In the genomic region with DNA sequence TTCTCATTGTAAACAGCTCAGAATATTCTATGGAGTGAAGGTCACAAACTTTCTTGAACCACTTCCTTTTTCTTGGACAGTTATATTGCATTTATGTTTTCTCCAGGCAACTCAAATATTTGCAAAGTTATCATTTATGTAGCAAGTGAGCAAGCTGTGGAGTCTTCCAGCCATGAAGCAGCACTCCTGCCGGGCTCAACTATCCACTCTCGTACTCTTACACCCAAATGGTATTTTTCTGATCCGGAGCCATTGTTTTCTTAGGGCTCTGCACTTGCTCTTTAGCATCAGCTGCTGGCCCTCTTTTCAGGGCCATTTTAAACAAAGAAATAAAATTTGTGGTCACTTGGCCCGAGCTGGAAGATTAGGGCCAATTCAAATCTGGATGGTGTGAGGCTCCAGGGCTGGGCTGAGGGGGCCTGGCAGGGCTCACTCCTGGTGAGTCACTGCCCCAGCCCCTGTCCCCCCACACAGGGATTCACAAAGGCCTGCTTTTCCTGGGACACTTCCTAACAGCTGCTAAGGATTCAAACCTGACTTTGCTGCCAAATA, we compare ENCODE assay signal across 9 cellular contexts. TPM values are rescaled to one million over a fixed set of nuclear protein-coding genes. Genes with fewer than 3 reads are reported as not detected.
A peak's percentile ranks its signal among the peaks of the same experiment; 100 is the strongest.
DNase-seq lines count a peak whose midpoint lies in the region; ATAC-seq, FAIRE-seq and TF ChIP-seq lines count a peak whose summit lies in the region.
"Had no signal": no experiment of that assay in that cellular context is flagged by ENCODE, and none has a peak within 500 bp of the region (broad histone marks: within the 10 kb centered on the region; RNA-seq: fewer than 3 reads in every experiment).

No MANE protein-coding gene starts in this region.

- FAIRE-seq in endothelial cell of umbilical vein (lab: Jason Lieb, UNC), result peak; percentile 77

- dilution Hi-C loops in endothelial cell of umbilical vein (cut with MboI; ENCODE audit: extremely low pct_ligation_motif_present, low sequenced_read_pairs), result no loop called here

- BruUV-seq in endothelial cell of umbilical vein (replicated peaks; lab: Mats Ljungman, UMichigan), result no TSS peak

- peaks cover 14 to 88% (median 60%) of the 10 kb centered on the region in 4 donors for H3K4me1 Mint-ChIP-seq in CD4-positive, CD25-positive, alpha-beta regulatory T cell
- H3K4me1 Mint-ChIP-seq in nephron, result peaks cover 62% of the 10 kb centered on the region

- no peaks in the 10 kb centered on the region for H3K27me3 Mint-ChIP-seq in CD4-positive, CD25-positive, alpha-beta regulatory T cell
- peaks cover 17% of the 10 kb centered on the region for H3K27me3 Mint-ChIP-seq in nephron (ENCODE audit: low read depth)

- TF ChIP-seq POLR2A in NB4 (IDR thresholded peaks at IDR 0.05; ENCODE audit: extremely low read depth, insufficient read length) (no peak), endothelial cell of umbilical vein (IDR thresholded peaks at IDR 0.05; ENCODE audit: low read depth, low read length) (no peak)

- ATAC-seq in CD4-positive, CD25-positive, alpha-beta regulatory T cell (ENCODE audit: low read depth in 2 of 2), result no peak
- no peak for ATAC-seq in HG02981 (IDR thresholded peaks at IDR 0.05; ENCODE audit: unreplicated experiment)

- H3K4me3 Mint-ChIP-seq in CD4-positive, CD25-positive, alpha-beta regulatory T cell, result peak overlapping the region in 3 of 4 donors; percentile 13 to 68 (median 31)
- H3K4me3 Mint-ChIP-seq in nephron, result peak overlapping the region in 1 of 3 experiments; percentile 15

- no peaks in the 10 kb centered on the region for H4K20me1 ChIP-seq in endothelial cell of umbilical vein (replicated peaks; ENCODE audit: control insufficient read depth, extremely low read depth, insufficient read depth, low read length)

- no peak overlapping the region for H3K4me3 ChIP-seq in CD4-positive, CD25-positive, alpha-beta regulatory T cell (ENCODE audit: low read depth, low read length)
- H3K4me3 ChIP-seq in NB4 (ENCODE audit: low read depth, low read length) (no peak overlapping the region), endothelial cell of umbilical vein (replicated peaks in 1 of 3; ENCODE audit: insufficient read depth in 1 of 3, low read depth in 1 of 3, low read length in 3 of 3) (no peak overlapping the region)

- no peak for TF ChIP-seq CTCF in NB4 (IDR thresholded peaks at IDR 0.05; ENCODE audit: low read depth, low read length)
- no peak for TF ChIP-seq CTCF in endothelial cell of umbilical vein (IDR thresholded peaks at IDR 0.05; ENCODE audit: extremely low read depth in 1 of 2, insufficient read depth in 1 of 2, low read depth in 1 of 2, low read length in 2 of 2)
- TF ChIP-seq CTCF in nephron (IDR thresholded peaks at IDR 0.05; ENCODE audit: unreplicated experiment in 3 of 3), result no peak

- H3K9me3 ChIP-seq in CD4-positive, CD25-positive, alpha-beta regulatory T cell (ENCODE audit: control insufficient read depth in 2 of 2, low read length in 2 of 2), result no peaks in the 10 kb centered on the region
- H3K9me3 ChIP-seq in endothelial cell of umbilical vein (replicated peaks; ENCODE audit: control insufficient read depth, insufficient read depth, low read length), result no peaks in the 10 kb centered on the region

- H3K4me2 ChIP-seq in endothelial cell of umbilical vein (ENCODE audit: insufficient read depth, low read length), result no peak overlapping the region

- H3K27ac ChIP-seq in CD4-positive, CD25-positive, alpha-beta regulatory T cell (ENCODE audit: insufficient read depth, low read length, poor library complexity, severe bottlenecking), result peak overlapping the region; percentile 75
- peak overlapping the region; percentile 57 for H3K27ac ChIP-seq in endothelial cell of umbilical vein (ENCODE audit: insufficient read depth, low read depth, low read length)
- H3K27ac ChIP-seq: RWPE1 had no signal

- no peaks in the 10 kb centered on the region for H3K27me3 ChIP-seq in CD4-positive, CD25-positive, alpha-beta regulatory T cell (ENCODE audit: control insufficient read depth, insufficient read depth, low read length)
- no peaks in the 10 kb centered on the region for H3K27me3 ChIP-seq in endothelial cell of umbilical vein (ENCODE audit: control insufficient read depth in 2 of 2, insufficient read depth in 2 of 2, low read length in 2 of 2)

- H3K4me1 ChIP-seq in CD4-positive, CD25-positive, alpha-beta regulatory T cell (ENCODE audit: control insufficient read depth, insufficient read depth, low read length, poor library complexity, severe bottlenecking), result peaks cover 45% of the 10 kb centered on the region
- H3K4me1 ChIP-seq in endothelial cell of umbilical vein (ENCODE audit: control insufficient read depth, extremely low read depth, insufficient read depth, low read length), result peaks cover 36% of the 10 kb centered on the region

- H3K27ac Mint-ChIP-seq in CD4-positive, CD25-positive, alpha-beta regulatory T cell, result peak overlapping the region; percentile 89 to 97 (median 94)
- peak overlapping the region; percentile 77 to 90 (median 87) for H3K27ac Mint-ChIP-seq in nephron

- no peak overlapping the region for H3K9ac ChIP-seq in endothelial cell of umbilical vein (replicated peaks; ENCODE audit: extremely low read depth, insufficient read depth, low read length)

- intact Hi-C loops in endothelial cell of umbilical vein (cut with micrococcal nuclease), result no loop called here

- no peak for DNase-seq in CD4-positive, CD25-positive, alpha-beta regulatory T cell
- peak; percentile 33 for DNase-seq in NB4 (ENCODE audit: low read depth)
- DNase-seq in endothelial cell of umbilical vein (ENCODE audit: low read depth, low spot score), result peak; percentile 28
- DNase-seq in NCI-H1092 (lab: John Stamatoyannopoulos, UW), result no peak
- DNase-seq in cerebellar nuclear complex (lab: John Stamatoyannopoulos, UW), result no peak
- DNase-seq in NK-92 treated with Interleukin-12 subunit alpha and Interleukin-12 subunit beta, amount 100 ng/mL, for 24 hours (lab: John Stamatoyannopoulos, UW), result no peak

- H3K36me3 Mint-ChIP-seq in CD4-positive, CD25-positive, alpha-beta regulatory T cell, result peaks cover 27% of the 10 kb centered on the region
- no peaks in the 10 kb centered on the region for H3K36me3 Mint-ChIP-seq in nephron (ENCODE audit: low read depth)

- POLR2A ChIA-PET in endothelial cell of umbilical vein (lab: Charles Lee), result interaction anchor here (1.1 kb wide), 1 partner anchor 13 kb away, joined by 3 read pairs; no protein-coding TSS in a partner anchor

- H3K79me2 ChIP-seq in endothelial cell of umbilical vein (ENCODE audit: control insufficient read depth, insufficient read depth, low read length), result no peaks in the 10 kb centered on the region

- H3K9me1 ChIP-seq in endothelial cell of umbilical vein (replicated peaks; ENCODE audit: control insufficient read depth, extremely low read depth, insufficient read depth, low read length), result no peaks in the 10 kb centered on the region

- peaks cover 18% of the 10 kb centered on the region for H3K36me3 ChIP-seq in CD4-positive, CD25-positive, alpha-beta regulatory T cell (ENCODE audit: control insufficient read depth, insufficient read depth, low read length)
- no peaks in the 10 kb centered on the region for H3K36me3 ChIP-seq in endothelial cell of umbilical vein (ENCODE audit: control insufficient read depth in 2 of 2, extremely low read depth in 1 of 2, insufficient read depth in 2 of 2, low read length in 2 of 2)

- H3K9me3 Mint-ChIP-seq in CD4-positive, CD25-positive, alpha-beta regulatory T cell, result no peaks in the 10 kb centered on the region
- H3K9me3 Mint-ChIP-seq in nephron, result no peaks in the 10 kb centered on the region

- H2AFZ ChIP-seq in endothelial cell of umbilical vein (ENCODE audit: low read depth, low read length), result peak overlapping the region; percentile 18

- CTCF ChIA-PET in endothelial cell of umbilical vein (lab: Charles Lee), result interaction anchor here (0.9 to 2.2 kb wide), 11 partner anchors 9 to 54 kb away, joined by 3 to 15 read pairs (median 8); partner anchors contain the start of gene SYNE3

TF ChIP-seq in endothelial cell of umbilical vein, 7 proteins besides CTCF, POLR2A, EP300 and RAD21:
- TF ChIP-seq, protein P1, sequence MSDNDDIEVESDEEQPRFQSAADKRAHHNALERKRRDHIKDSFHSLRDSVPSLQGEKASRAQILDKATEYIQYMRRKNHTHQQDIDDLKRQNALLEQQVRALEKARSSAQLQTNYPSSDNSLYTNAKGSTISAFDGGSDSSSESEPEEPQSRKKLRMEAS (IDR thresholded peaks at IDR 0.05; ENCODE audit: insufficient read depth, insufficient read length), result no peak
- TF ChIP-seq FOS (IDR thresholded peaks at IDR 0.05; ENCODE audit: borderline replicate concordance, insufficient read depth, low read length), result peak; percentile 16

RNA-seq across cellular contexts. Expression of gene SYNE3, which starts 19.7 kb away (rescaled TPM):
- total RNA-seq in CD4-positive, CD25-positive, alpha-beta regulatory T cell, result 71.7 TPM
- 1 to 10 TPM; 2.7 to 6.5 (median 4.1) TPM for polyA plus RNA-seq in CD4-positive, CD25-positive, alpha-beta regulatory T cell
- 18.8 and 19.1 TPM in 2 replicates for total RNA-seq in endothelial cell of umbilical vein
- polyA plus RNA-seq in endothelial cell of umbilical vein, result 2.6 and 3.0 TPM in 2 replicates
- polyA plus RNA-seq in endothelial cell of umbilical vein (2011; cell fraction: cytosol; rRNA removed), result 2.8 and 3.1 TPM in 2 replicates
- polyA plus RNA-seq in endothelial cell of umbilical vein (2011; cell fraction: nucleus; rRNA removed), result 11.8 and 12.8 TPM in 2 replicates
- polyA plus RNA-seq in endothelial cell of umbilical vein (2012), result 2.7 and 3.3 TPM in 2 replicates
- polyA minus RNA-seq in endothelial cell of umbilical vein, result 8.7 and 9.0 TPM in 2 replicates
- 0.20 TPM for polyA minus RNA-seq in endothelial cell of umbilical vein (2011; cell fraction: cytosol; rRNA and poly(A)+ RNA removed)
- 11.5 and 12.4 TPM in 2 replicates for polyA minus RNA-seq in endothelial cell of umbilical vein (2011; cell fraction: nucleus; rRNA and poly(A)+ RNA removed)

RNA-seq across cellular contexts. Expression of gene GLRX5, which starts 38.1 kb away (rescaled TPM):
- 18.1 TPM for total RNA-seq in CD4-positive, CD25-positive, alpha-beta regulatory T cell
- polyA plus RNA-seq in CD4-positive, CD25-positive, alpha-beta regulatory T cell, result 10 to 100 TPM; 54.2 to 71.9 (median 56.6) TPM
- total RNA-seq in endothelial cell of umbilical vein, result 50.9 and 52.0 TPM in 2 replicates
- polyA plus RNA-seq in endothelial cell of umbilical vein, result 27.1 and 42.6 TPM in 2 replicates
- polyA plus RNA-seq in endothelial cell of umbilical vein (2011; cell fraction: cytosol; rRNA removed), result 38.9 and 47.8 TPM in 2 replicates
- 13.7 and 18.6 TPM in 2 replicates for polyA plus RNA-seq in endothelial cell of umbilical vein (2011; cell fraction: nucleus; rRNA removed)
- 40.2 and 60.5 TPM in 2 replicates for polyA plus RNA-seq in endothelial cell of umbilical vein (2012)
- 12.5 and 16.9 TPM in 2 replicates for polyA minus RNA-seq in endothelial cell of umbilical vein
- polyA minus RNA-seq in endothelial cell of umbilical vein (2011; cell fraction: cytosol; rRNA and poly(A)+ RNA removed), result 22.4 TPM
- polyA minus RNA-seq in endothelial cell of umbilical vein (2011; cell fraction: nucleus; rRNA and poly(A)+ RNA removed), result 4.7 and 9.0 TPM in 2 replicates

Comparison
In these comparisons a context has a peak if more than half of its experiments do, and no peak if none do; other contexts are left out.
1. DNase-seq: peak in NB4 (single experiment) and endothelial cell of umbilical vein (single experiment); none in CD4-positive, CD25-positive, alpha-beta regulatory T cell (0 of 3), NCI-H1092 (single experiment), cerebellar nuclear complex (0 of 2) and NK-92 treated with Interleukin-12 subunit alpha and Interleukin-12 subunit beta, amount 100 ng/mL, for 24 hours (single experiment).